In the genomic region with DNA sequence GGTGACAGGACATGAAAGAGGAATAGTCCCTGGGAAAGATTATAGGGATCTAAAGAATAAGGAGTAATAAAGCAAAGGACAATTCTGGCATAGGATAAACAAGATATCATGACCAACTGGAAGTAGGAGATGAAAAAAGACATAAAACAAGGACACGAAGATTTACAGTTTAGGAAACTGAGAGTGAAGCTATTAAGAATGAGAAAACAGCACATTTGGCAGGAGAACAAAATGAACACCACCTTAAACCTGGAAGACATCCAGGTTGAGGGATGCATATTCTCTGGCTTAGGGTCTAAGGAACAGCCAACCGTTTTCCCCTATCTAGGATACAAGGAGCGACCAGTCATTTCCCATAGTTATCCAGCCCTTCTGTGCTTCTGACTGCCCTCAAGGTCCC, we compare ENCODE assay signal across 9 cellular contexts. TPM values are rescaled to one million over a fixed set of nuclear protein-coding genes. Genes with fewer than 3 reads are reported as not detected.
DNase-seq lines count a peak whose midpoint lies in the region; ATAC-seq and TF ChIP-seq lines count a peak whose summit lies in the region.
"Had no signal": no experiment of that assay in that cellular context is flagged by ENCODE, and none has a peak within 500 bp of the region (broad histone marks: within the 10 kb centered on the region; RNA-seq: fewer than 3 reads in every experiment).

No MANE protein-coding gene starts in this region.

- no peak for DNase-seq in GM23338 (ENCODE audit: low spot score)
- no peak for DNase-seq in T-cell
- DNase-seq in fibroblast of lung (ENCODE audit: low read depth in 2 of 2) = peak in 1 of 2 donors; percentile 7
- no peak for DNase-seq in skeletal muscle cell (ENCODE audit: low read depth)
- DNase-seq in cerebellar nuclear complex (lab: John Stamatoyannopoulos, UW) = no peak
- no peak for DNase-seq in NCI-H69 (lab: John Stamatoyannopoulos, UW)
- no peak for DNase-seq in GM20000 (ENCODE audit: low spot score)
- DNase-seq: nucleus accumbens had no signal

- CTCF ChIA-PET in T-cell (lab: Charles Lee) = no interaction called here

- H3K9ac ChIP-seq in fibroblast of lung (ENCODE audit: insufficient read depth, low read length) = no peak overlapping the region

- no peaks in the 10 kb centered on the region for H3K9me3 ChIP-seq in fibroblast of lung (ENCODE audit: control insufficient read depth, insufficient read depth, low read depth, low read length)

- H3K27ac ChIP-seq in GM23338 (ENCODE audit: low read depth) (no peak overlapping the region), fibroblast of lung (ENCODE audit: insufficient read depth, low read length) (no peak overlapping the region)

- H3K9me2 ChIP-seq in GM23338 (ENCODE audit: insufficient read depth) = no peaks in the 10 kb centered on the region

- H3K4me3 ChIP-seq in GM23338 (peak overlapping the region; percentile 63), fibroblast of lung (replicated peaks in 1 of 4; ENCODE audit: control extremely low read depth in 1 of 4, insufficient read depth in 1 of 4, low read depth in 3 of 4, low read length in 4 of 4) (peak overlapping the region; percentile 63 to 98 (median 84)), skeletal muscle cell (ENCODE audit: low read depth, low read length) (peak overlapping the region; percentile 85)

- H3K36me3 Mint-ChIP-seq in GM23338 (ENCODE audit: low read depth) (peaks cover 21% of the 10 kb centered on the region), T-cell (peaks cover 13% of the 10 kb centered on the region)

- ATAC-seq in GM23338 (no peak), T-cell (replicated peaks in 1 of 4) (no peak), GM18907 (IDR thresholded peaks at IDR 0.05; ENCODE audit: unreplicated experiment) (no peak)

- no peaks in the 10 kb centered on the region for H3F3A ChIP-seq in GM23338 (replicated peaks; ENCODE audit: low read depth)

- H3K4me1 Mint-ChIP-seq in GM23338 (peaks cover 10% of the 10 kb centered on the region), T-cell (peaks cover 56 to 70% (median 66%) of the 10 kb centered on the region in 3 donors)

- 0 out of 2 replicates have a peak, but pooled peaks cover 5% of the 10 kb centered on the region for H4K20me1 ChIP-seq in GM23338 (replicated peaks; ENCODE audit: insufficient read depth)
- no peaks in the 10 kb centered on the region for H4K20me1 ChIP-seq in fibroblast of lung (ENCODE audit: control insufficient read depth, extremely low read depth, insufficient read depth, low read length)

- H3K9me3 Mint-ChIP-seq in GM23338 (peaks cover 11% of the 10 kb centered on the region), T-cell (no peaks in the 10 kb centered on the region)

- H3K36me3 ChIP-seq in GM23338 (ENCODE audit: insufficient read depth) (no peaks in the 10 kb centered on the region), fibroblast of lung (ENCODE audit: control insufficient read depth, insufficient read depth, low read length) (peaks cover 2% of the 10 kb centered on the region)

- H3K27ac Mint-ChIP-seq in GM23338 = no peak overlapping the region
- peak overlapping the region; percentile 47 to 72 for H3K27ac Mint-ChIP-seq in T-cell

- H3K4me2 ChIP-seq in GM23338 (peak overlapping the region; percentile 76), fibroblast of lung (ENCODE audit: extremely low read depth, insufficient read depth, low read length) (peak overlapping the region; percentile 69)

- peaks cover 5% of the 10 kb centered on the region for H3K27me3 Mint-ChIP-seq in GM23338 (ENCODE audit: insufficient read depth, low read depth, poor library complexity)
- H3K27me3 Mint-ChIP-seq in T-cell = no peaks in the 10 kb centered on the region

- H3K27me3 ChIP-seq in GM23338 (ENCODE audit: insufficient read depth) = no peaks in the 10 kb centered on the region
- no peaks in the 10 kb centered on the region for H3K27me3 ChIP-seq in fibroblast of lung (ENCODE audit: control insufficient read depth, insufficient read depth, low read length)

- TF ChIP-seq CTCF in GM23338 (conservative IDR thresholded peaks at IDR 0.05; ENCODE audit: low read depth in 2 of 2) = no peak
- TF ChIP-seq CTCF in fibroblast of lung (conservative IDR thresholded peaks at IDR 0.05 in 1 of 2, IDR thresholded peaks at IDR 0.05 in 1 of 2; ENCODE audit: low read depth in 1 of 2, low read length in 2 of 2) = no peak
- TF ChIP-seq CTCF in GM20000 (IDR thresholded peaks at IDR 0.05; ENCODE audit: extremely low read depth, missing control alignments) = no peak

- H3K4me1 ChIP-seq in GM23338 (ENCODE audit: insufficient read depth) (peaks cover 16% of the 10 kb centered on the region), fibroblast of lung (ENCODE audit: control insufficient read depth, extremely low read depth, insufficient read depth, low read length) (peaks cover 2% of the 10 kb centered on the region)

- POLR2A ChIA-PET in T-cell (lab: Charles Lee) = interaction anchor here in 1 of 2 donors (0.6 kb wide), 1 partner anchor 21 kb away, joined by 5 read pairs; no protein-coding TSS in a partner anchor

- peaks cover 69% of the 10 kb centered on the region for H3K79me2 ChIP-seq in GM23338 (replicated peaks; ENCODE audit: insufficient read depth)
- peaks cover 54% of the 10 kb centered on the region for H3K79me2 ChIP-seq in fibroblast of lung (ENCODE audit: control insufficient read depth, insufficient read depth, low read length)

- no peak overlapping the region for H2AFZ ChIP-seq in GM23338
- H2AFZ ChIP-seq in fibroblast of lung (ENCODE audit: low read length) = no peak overlapping the region

- H3K4me3 Mint-ChIP-seq in GM23338 (peak overlapping the region; percentile 95), T-cell (peak overlapping the region; percentile 97 to 100 (median 98))

TF ChIP-seq in GM23338, 12 proteins besides CTCF, POLR2A, EP300 and RAD21 (continues in another document):
- TF ChIP-seq ZNF114 (CRISPR knock-in tag; IDR thresholded peaks at IDR 0.05) = no peak
- TF ChIP-seq, protein P1, sequence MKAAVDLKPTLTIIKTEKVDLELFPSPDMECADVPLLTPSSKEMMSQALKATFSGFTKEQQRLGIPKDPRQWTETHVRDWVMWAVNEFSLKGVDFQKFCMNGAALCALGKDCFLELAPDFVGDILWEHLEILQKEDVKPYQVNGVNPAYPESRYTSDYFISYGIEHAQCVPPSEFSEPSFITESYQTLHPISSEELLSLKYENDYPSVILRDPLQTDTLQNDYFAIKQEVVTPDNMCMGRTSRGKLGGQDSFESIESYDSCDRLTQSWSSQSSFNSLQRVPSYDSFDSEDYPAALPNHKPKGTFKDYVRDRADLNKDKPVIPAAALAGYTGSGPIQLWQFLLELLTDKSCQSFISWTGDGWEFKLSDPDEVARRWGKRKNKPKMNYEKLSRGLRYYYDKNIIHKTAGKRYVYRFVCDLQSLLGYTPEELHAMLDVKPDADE (IDR thresholded peaks at IDR 0.05) = no peak
- TF ChIP-seq, protein P2, sequence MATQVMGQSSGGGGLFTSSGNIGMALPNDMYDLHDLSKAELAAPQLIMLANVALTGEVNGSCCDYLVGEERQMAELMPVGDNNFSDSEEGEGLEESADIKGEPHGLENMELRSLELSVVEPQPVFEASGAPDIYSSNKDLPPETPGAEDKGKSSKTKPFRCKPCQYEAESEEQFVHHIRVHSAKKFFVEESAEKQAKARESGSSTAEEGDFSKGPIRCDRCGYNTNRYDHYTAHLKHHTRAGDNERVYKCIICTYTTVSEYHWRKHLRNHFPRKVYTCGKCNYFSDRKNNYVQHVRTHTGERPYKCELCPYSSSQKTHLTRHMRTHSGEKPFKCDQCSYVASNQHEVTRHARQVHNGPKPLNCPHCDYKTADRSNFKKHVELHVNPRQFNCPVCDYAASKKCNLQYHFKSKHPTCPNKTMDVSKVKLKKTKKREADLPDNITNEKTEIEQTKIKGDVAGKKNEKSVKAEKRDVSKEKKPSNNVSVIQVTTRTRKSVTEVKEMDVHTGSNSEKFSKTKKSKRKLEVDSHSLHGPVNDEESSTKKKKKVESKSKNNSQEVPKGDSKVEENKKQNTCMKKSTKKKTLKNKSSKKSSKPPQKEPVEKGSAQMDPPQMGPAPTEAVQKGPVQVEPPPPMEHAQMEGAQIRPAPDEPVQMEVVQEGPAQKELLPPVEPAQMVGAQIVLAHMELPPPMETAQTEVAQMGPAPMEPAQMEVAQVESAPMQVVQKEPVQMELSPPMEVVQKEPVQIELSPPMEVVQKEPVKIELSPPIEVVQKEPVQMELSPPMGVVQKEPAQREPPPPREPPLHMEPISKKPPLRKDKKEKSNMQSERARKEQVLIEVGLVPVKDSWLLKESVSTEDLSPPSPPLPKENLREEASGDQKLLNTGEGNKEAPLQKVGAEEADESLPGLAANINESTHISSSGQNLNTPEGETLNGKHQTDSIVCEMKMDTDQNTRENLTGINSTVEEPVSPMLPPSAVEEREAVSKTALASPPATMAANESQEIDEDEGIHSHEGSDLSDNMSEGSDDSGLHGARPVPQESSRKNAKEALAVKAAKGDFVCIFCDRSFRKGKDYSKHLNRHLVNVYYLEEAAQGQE (IDR thresholded peaks at IDR 0.05; ENCODE audit: unreplicated experiment) = no peak
- no peak for TF ChIP-seq CREB1 (CRISPR knock-in tag; IDR thresholded peaks at IDR 0.05; ENCODE audit: low read depth)
- TF ChIP-seq ZNF331 (CRISPR knock-in tag; IDR thresholded peaks at IDR 0.05; ENCODE audit: low read depth) = no peak
- no peak for TF ChIP-seq POLR2AphosphoS5 (IDR thresholded peaks at IDR 0.05; ENCODE audit: low read depth)
- no peak for TF ChIP-seq JUNB (IDR thresholded peaks at IDR 0.05; ENCODE audit: unreplicated experiment)

RNA-seq across cellular contexts. Expression of a gene that starts 1.9 kb away (rescaled TPM):
- total RNA-seq in GM23338 (2014; rRNA removed; shearing (Covaris generic)) = 17.7 and 24.9 TPM in 2 replicates
- polyA plus RNA-seq in GM23338 (2016; fragmentation: Nextera tagmentation; extraction: Ambion mirVana) = 30.6 and 52.2 TPM in 2 replicates
- 10 to 100 TPM; 52.7 to 58.3 (median 54.8) TPM for total RNA-seq in T-cell
- total RNA-seq in fibroblast of lung = 26.5 and 50.4 TPM in 2 replicates
- polyA plus RNA-seq in fibroblast of lung = 20.6 and 28.6 TPM in 2 replicates
- 17.5 and 26.5 TPM in 2 replicates for polyA plus RNA-seq in fibroblast of lung (2012)
- polyA minus RNA-seq in fibroblast of lung (ENCODE audit: low replicate concordance) = 19.0 and 75.4 TPM in 2 replicates
